8 cellular contexts compared by ENCODE assay signal in genomic region chr1:35079003-35079930, GRCh38. TPM values are rescaled to one million over a fixed set of nuclear protein-coding genes. Genes with fewer than 3 reads are reported as not detected.
DNase-seq lines count a peak whose midpoint lies in the region; FAIRE-seq and TF ChIP-seq lines count a peak whose summit lies in the region.

TSS of gene ZMYM1 (plus strand) at chr1:35079385. CDS start at chr1:35093988, 14,603 bp downstream.

- no CpG with 5 or more reads among the region's 52 CpGs for WGBS in neuronal stem cell (ENCODE audit: extremely low coverage in 2 of 2, insufficient read length in 2 of 2, insufficient replicate concordance in 1 of 2), 2 donors

- no peak within 1 kb of the TSS for H2BK5ac ChIP-seq in neuronal stem cell (ENCODE audit: low read length)

- H4K8ac ChIP-seq in neuronal stem cell (ENCODE audit: low read depth, low read length), result no peak within 1 kb of the TSS

- H3K9me3 ChIP-seq in neuronal stem cell (replicated peaks in 1 of 2; ENCODE audit: control insufficient read depth in 2 of 2, insufficient read depth in 1 of 2, low read depth in 1 of 2, low read length in 2 of 2) (peaks cover 0 to 11% of the 10 kb centered on the region in 2 donors), subcutaneous abdominal adipose tissue (ENCODE audit: control insufficient read depth in 5 of 5, low read length in 5 of 5) (no peaks in the 10 kb centered on the region)

- peaks cover 0 to 5% of the 10 kb centered on the region in 2 donors for H3K4me1 ChIP-seq in neuronal stem cell (ENCODE audit: control insufficient read depth in 2 of 2, insufficient read depth in 1 of 2, low read depth in 1 of 2, low read length in 2 of 2)
- peaks cover 0 to 16% (median 14%) of the 10 kb centered on the region in 5 donors for H3K4me1 ChIP-seq in subcutaneous abdominal adipose tissue (ENCODE audit: control insufficient read depth in 5 of 5, insufficient read depth in 5 of 5, low read length in 5 of 5)

- peak within 1 kb of the TSS; percentile 77 for H2AFZ ChIP-seq in neuronal stem cell (ENCODE audit: low read length)

- H2BK12ac ChIP-seq in neuronal stem cell (ENCODE audit: low read length), result no peak within 1 kb of the TSS

- H3K4me3 ChIP-seq in neuronal stem cell (ENCODE audit: low read length in 2 of 2), result peak within 1 kb of the TSS; percentile 92 to 94
- H3K4me3 ChIP-seq in subcutaneous abdominal adipose tissue (ENCODE audit: low read depth in 1 of 5, low read length in 5 of 5), result peak within 1 kb of the TSS; percentile 71 to 96 (median 89)

- H3K79me1 ChIP-seq in neuronal stem cell (ENCODE audit: low read depth, low read length), result peaks cover 2% of the 10 kb centered on the region

- no peak within 1 kb of the TSS for H4K91ac ChIP-seq in neuronal stem cell (ENCODE audit: low read depth, low read length, poor library complexity)

- no peak within 1 kb of the TSS for H3K4ac ChIP-seq in neuronal stem cell (ENCODE audit: low read length)

- DNase-seq in EL (peak; percentile 90), GOT3 (lab: John Stamatoyannopoulos, UW) (peak; percentile 29), LoVo (ENCODE audit: low spot score) (peak; percentile 86), frontal cortex (ENCODE audit: low spot score in 2 of 2) (peak; percentile 60 to 78), neuronal stem cell (ENCODE audit: low spot score) (peak; percentile 86)
- peak; percentile 69 to 74 (median 71) for DNase-seq in activated naive CD4-positive, alpha-beta T cell (lab: John Stamatoyannopoulos, UW)

- FAIRE-seq in frontal cortex (lab: Jason Lieb, UNC), result no peak

- peak within 1 kb of the TSS; percentile 80 for H3K18ac ChIP-seq in neuronal stem cell (ENCODE audit: low read length)

- H2BK120ac ChIP-seq in neuronal stem cell (ENCODE audit: low read depth, low read length), result no peak within 1 kb of the TSS

- peak; percentile 72 for TF ChIP-seq POLR2A in Raji (IDR thresholded peaks at IDR 0.05; ENCODE audit: insufficient read depth, low read depth, low read length)

- peak within 1 kb of the TSS; percentile 50 for H2AK5ac ChIP-seq in neuronal stem cell (ENCODE audit: low read depth, low read length)

- H3K9ac ChIP-seq in neuronal stem cell (ENCODE audit: low read depth, low read length, poor library complexity) (peak within 1 kb of the TSS; percentile 71), subcutaneous abdominal adipose tissue (ENCODE audit: low read length in 5 of 5) (peak within 1 kb of the TSS; percentile 93 to 99 (median 95))

- peak within 1 kb of the TSS; percentile 88 for H3K23ac ChIP-seq in neuronal stem cell (ENCODE audit: low read depth, low read length, poor library complexity)

- peaks cover 1 to 27% of the 10 kb centered on the region in 2 donors for H3K36me3 ChIP-seq in neuronal stem cell (replicated peaks in 1 of 2; ENCODE audit: control insufficient read depth in 2 of 2, insufficient read depth in 2 of 2, low read length in 2 of 2)
- H3K36me3 ChIP-seq in subcutaneous abdominal adipose tissue (ENCODE audit: control insufficient read depth in 5 of 5, insufficient read depth in 5 of 5, low read length in 5 of 5), result no peaks in the 10 kb centered on the region

- H3K27me3 ChIP-seq in neuronal stem cell (ENCODE audit: control insufficient read depth in 3 of 3, insufficient read depth in 3 of 3, low read depth in 1 of 3, low read length in 3 of 3) (no peaks in the 10 kb centered on the region), subcutaneous abdominal adipose tissue (ENCODE audit: control insufficient read depth in 5 of 5, insufficient read depth in 4 of 5, low read length in 5 of 5) (no peaks in the 10 kb centered on the region)

- no peak within 1 kb of the TSS for H3K14ac ChIP-seq in neuronal stem cell (ENCODE audit: low read length)

- peak within 1 kb of the TSS; percentile 93 for H3K27ac ChIP-seq in neuronal stem cell (replicated peaks; ENCODE audit: low read length)
- H3K27ac ChIP-seq in subcutaneous abdominal adipose tissue (ENCODE audit: low read depth, low read length), result peak within 1 kb of the TSS; percentile 87

- no peak within 1 kb of the TSS for H2BK15ac ChIP-seq in neuronal stem cell (ENCODE audit: low read length)

- H3K4me2 ChIP-seq in neuronal stem cell (ENCODE audit: insufficient read depth, low read length, poor library complexity, severe bottlenecking), result peak within 1 kb of the TSS; percentile 66

RNA-seq across cellular contexts. Expression of gene ZMYM1, which starts in this region (rescaled TPM):
- 32.6 TPM for total RNA-seq in frontal cortex
- polyA plus RNA-seq in neuronal stem cell (2013, experiment 1 of 2), result 17.2 TPM
- polyA plus RNA-seq in neuronal stem cell (2013, experiment 2 of 2), result 18.5 TPM

Comparison
In these comparisons a context has a peak if more than half of its experiments do, and no peak if none do; other contexts are left out.
1. Peak in every context shown above with its lines: DNase-seq, H3K4me3 ChIP-seq and H3K27ac ChIP-seq.
2. DNase-seq: peak in every context shown above with its lines; median percentile 90 in EL; 86 in LoVo; 86 in neuronal stem cell; 71 in activated naive CD4-positive, alpha-beta T cell; 69 in frontal cortex; 29 in GOT3.